25 cellular contexts compared by ENCODE assay signal in the genomic region with DNA sequence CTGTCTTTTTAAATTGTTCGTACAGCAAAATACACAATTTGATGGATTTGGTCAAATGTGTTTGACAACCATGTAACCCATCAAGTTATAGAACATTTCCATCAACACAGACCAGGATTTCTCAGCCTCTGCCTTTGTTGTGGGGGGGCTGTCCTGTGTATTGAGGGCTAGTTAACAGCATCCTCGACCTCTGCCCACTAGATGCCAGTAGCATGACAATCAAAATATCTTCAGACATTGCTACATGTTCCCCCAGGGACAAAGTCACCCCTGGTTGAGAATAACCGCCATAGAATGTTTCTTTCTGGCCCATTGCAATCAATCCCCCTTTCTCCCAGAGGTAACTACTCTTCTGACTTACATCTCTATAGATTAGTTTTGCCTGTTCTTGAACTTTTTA.
"Had no signal": no experiment of that assay in that cellular context is flagged by ENCODE, and none has a peak within 500 bp of the region (broad histone marks: within the 10 kb centered on the region; RNA-seq: fewer than 3 reads in every experiment).

No MANE protein-coding gene starts in this region.

- ATAC-seq: gastroesophageal sphincter; heart left ventricle; natural killer cell; right lobe of liver; stimulated activated naive CD8-positive, alpha-beta T cell treated with anti-CD3 and anti-CD28 coated beads, Interleukin-15, amount 100 ng/mL, for 72 hours; upper lobe of right lung had no signal

- H3K4me1 ChIP-seq: gastroesophageal sphincter, heart left ventricle, right lobe of liver, suprapubic skin, transverse colon, upper lobe of right lung, uterus had no signal

- H3K4me2 ChIP-seq: hepatocyte had no signal

- DNase-seq: dermis blood vessel endothelial cell; effector memory CD4-positive, alpha-beta T cell; heart left ventricle; kidney glomerular epithelial cell; natural killer cell; occipital lobe; ovary; right lobe of liver; small intestine; stimulated activated CD4-positive, alpha-beta T cell treated with anti-CD3 and anti-CD28 coated beads, Interleukin-12 subunit alpha, Interleukin-12 subunit beta, amount 100 ng/mL, for 4 hours; stimulated activated CD4-positive, alpha-beta T cell treated with anti-CD3 and anti-CD28 coated beads, Interleukin-1b, Interleukin-23, amount 100 ng/mL, for 48 hours; stimulated activated CD4-positive, alpha-beta T cell treated with anti-CD3 and anti-CD28 coated beads, Interleukin-4, amount 100 ng/mL, for 1 hour; stimulated activated CD8-positive, alpha-beta memory T cell treated with anti-CD3 and anti-CD28 coated beads, Interleukin-4, amount 100 ng/mL, for 48 hours; stimulated activated naive CD4-positive, alpha-beta T cell; stimulated activated naive CD8-positive, alpha-beta T cell treated with anti-CD3 and anti-CD28 coated beads, Interleukin-15, amount 100 ng/mL, for 72 hours; transverse colon; upper lobe of right lung; uterus had no signal

- FAIRE-seq: endothelial cell of umbilical vein, islet of Langerhans, small intestine had no signal

- H3K4me3 ChIP-seq: coronary artery, gastroesophageal sphincter, heart left ventricle, hepatocyte, lung, ovary, right lobe of liver, suprapubic skin, transverse colon, upper lobe of right lung, uterus had no signal

- H3K27me3 ChIP-seq: gastroesophageal sphincter, hepatocyte, ovary, right lobe of liver, suprapubic skin, transverse colon, upper lobe of right lung, uterus had no signal

- H3K36me3 ChIP-seq: gastroesophageal sphincter, heart left ventricle, ovary, right lobe of liver, suprapubic skin, transverse colon, upper lobe of right lung, uterus had no signal

- H3K27ac ChIP-seq: coronary artery, gastroesophageal sphincter, heart left ventricle, hepatocyte, ovary, right lobe of liver, suprapubic skin, transverse colon, upper lobe of right lung, uterus had no signal

- H2AFZ ChIP-seq: hepatocyte had no signal

- H3K79me2 ChIP-seq: hepatocyte had no signal

- H3K9me3 ChIP-seq: ovary, right lobe of liver, suprapubic skin, transverse colon, upper lobe of right lung, uterus had no signal
